1 cellular context compared by ENCODE assay signal in genomic region chr6:27188206-27188884, GRCh38.
TF ChIP-seq lines count a peak whose summit lies in the region.

No MANE protein-coding gene starts in this region.

TF ChIP-seq in K562, 482 proteins besides CTCF, POLR2A, EP300 and RAD21 (continued from another document and continues in another):
- TF ChIP-seq MLX (CRISPR knock-in tag; conservative IDR thresholded peaks at IDR 0.05): no peak
- no peak for TF ChIP-seq RHOXF2B (CRISPR knock-in tag; conservative IDR thresholded peaks at IDR 0.05)
- no peak for TF ChIP-seq MCM2 (IDR thresholded peaks at IDR 0.05; ENCODE audit: low read depth)
- TF ChIP-seq ATF1 (CRISPR knock-in tag; IDR thresholded peaks at IDR 0.05): no peak
- TF ChIP-seq ATF1 (tag; IDR thresholded peaks at IDR 0.05): peak; percentile 67
- TF ChIP-seq CREB3L1 (IDR thresholded peaks at IDR 0.05; ENCODE audit: borderline replicate concordance, low read depth): no peak; the same call in 1 of the 2 replicates
- TF ChIP-seq HMG20B (CRISPR knock-in tag; IDR thresholded peaks at IDR 0.05): no peak
- TF ChIP-seq MCM5 (IDR thresholded peaks at IDR 0.05; ENCODE audit: low read depth): no peak
- TF ChIP-seq SP1 (CRISPR knock-in tag; IDR thresholded peaks at IDR 0.05): peak; percentile 47; the same call in 1 of the 2 replicates
- no peak for TF ChIP-seq NCOA4 (IDR thresholded peaks at IDR 0.05; ENCODE audit: partially characterized antibody)
- no peak; a peak in 2 of 4 replicates for TF ChIP-seq MNT (conservative IDR thresholded peaks at IDR 0.05)
- TF ChIP-seq PHB (CRISPR knock-in tag; IDR thresholded peaks at IDR 0.05): no peak
- TF ChIP-seq ZNF395 (CRISPR knock-in tag; IDR thresholded peaks at IDR 0.05): no peak
- peak; percentile 80 for TF ChIP-seq CHD1 (IDR thresholded peaks at IDR 0.05; ENCODE audit: low read length)
- TF ChIP-seq RBBP5 (IDR thresholded peaks at IDR 0.05; ENCODE audit: borderline replicate concordance, insufficient read depth, low read length, poor library complexity, severe bottlenecking): peak; percentile 82
- no peak for TF ChIP-seq HNRNPLL (IDR thresholded peaks at IDR 0.05; ENCODE audit: low read depth, low read length, poor library complexity, severe bottlenecking)
- no peak for TF ChIP-seq U2AF1 (optimal IDR thresholded peaks at IDR 0.05; ENCODE audit: low read depth, low read length)
- peak; percentile 16; the same call in 1 of the 2 replicates for TF ChIP-seq ZNF766 (CRISPR knock-in tag; conservative IDR thresholded peaks at IDR 0.05)
- no peak for TF ChIP-seq SMARCA5 (IDR thresholded peaks at IDR 0.05)
- TF ChIP-seq PRMT5 (CRISPR knock-in tag; IDR thresholded peaks at IDR 0.05): no peak
- TF ChIP-seq HNRNPUL1 (IDR thresholded peaks at IDR 0.05; ENCODE audit: low read length): no peak
- TF ChIP-seq UBTF (IDR thresholded peaks at IDR 0.05; ENCODE audit: borderline replicate concordance in 1 of 2, low read depth in 2 of 2, low read length in 2 of 2): no peak
- TF ChIP-seq ELK3 (CRISPR knock-in tag; IDR thresholded peaks at IDR 0.05): no peak
- no peak for TF ChIP-seq IRF1 (CRISPR knock-in tag; IDR thresholded peaks at IDR 0.05; ENCODE audit: borderline replicate concordance)
- TF ChIP-seq GTF3C2 (IDR thresholded peaks at IDR 0.05; ENCODE audit: borderline replicate concordance, extremely low read depth, insufficient read length): no peak
- no peak for TF ChIP-seq ZNF655 (CRISPR knock-in tag; IDR thresholded peaks at IDR 0.05)
- TF ChIP-seq ERF (CRISPR knock-in tag; IDR thresholded peaks at IDR 0.05): no peak
- TF ChIP-seq DPF2 (IDR thresholded peaks at IDR 0.05): peak; percentile 73
- no peak for TF ChIP-seq RFX7 (CRISPR knock-in tag; IDR thresholded peaks at IDR 0.05)
- TF ChIP-seq ATF3 (IDR thresholded peaks at IDR 0.05): peak; percentile 73; the same call in 1 of the 2 replicates
- TF ChIP-seq ATF3 (CRISPR knock-in tag; conservative IDR thresholded peaks at IDR 0.05): no peak
- TF ChIP-seq MBD2 (IDR thresholded peaks at IDR 0.05; ENCODE audit: borderline replicate concordance, low read depth): peak; percentile 47; the same call in 1 of the 2 replicates
- no peak for TF ChIP-seq E2F4 (CRISPR knock-in tag; IDR thresholded peaks at IDR 0.05; ENCODE audit: low read depth)
- no peak for TF ChIP-seq RBM34 (IDR thresholded peaks at IDR 0.05; ENCODE audit: borderline replicate concordance, insufficient read depth, low read length)
- TF ChIP-seq MTF1 (CRISPR knock-in tag; IDR thresholded peaks at IDR 0.05; ENCODE audit: borderline replicate concordance): no peak
- no peak for TF ChIP-seq SRSF7 (optimal IDR thresholded peaks at IDR 0.05; ENCODE audit: low read depth, low read length)
- no peak for TF ChIP-seq SAFB (IDR thresholded peaks at IDR 0.05; ENCODE audit: borderline replicate concordance, low read depth, low read length)
- TF ChIP-seq TFAP4 (CRISPR knock-in tag; IDR thresholded peaks at IDR 0.05; ENCODE audit: borderline replicate concordance): no peak; the same call in 1 of the 2 replicates
- no peak for TF ChIP-seq ZNF224 (CRISPR knock-in tag; IDR thresholded peaks at IDR 0.05)
- 0 out of 2 replicates have a peak, but pooled peaks have one; percentile 6 for TF ChIP-seq ARID2 (IDR thresholded peaks at IDR 0.05)
- no peak for TF ChIP-seq THAP12 (CRISPR knock-in tag; IDR thresholded peaks at IDR 0.05)
- peak; percentile 89 for TF ChIP-seq ETV5 (CRISPR knock-in tag; IDR thresholded peaks at IDR 0.05; ENCODE audit: low read depth)
- no peak for TF ChIP-seq ZNF830 (CRISPR knock-in tag; IDR thresholded peaks at IDR 0.05)
